ENCODE assay signal across 9 cellular contexts in genomic region chr5:125412561-125413535, GRCh38.
DNase-seq lines count a peak whose midpoint lies in the region; ATAC-seq, FAIRE-seq and TF ChIP-seq lines count a peak whose summit lies in the region.
"Had no signal": no experiment of that assay in that cellular context is flagged by ENCODE, and none has a peak within 500 bp of the region (broad histone marks: within the 10 kb centered on the region; RNA-seq: fewer than 3 reads in every experiment).

No MANE protein-coding gene starts in this region.

- in situ Hi-C loops in transverse colon (cut with MboI; ENCODE audit: low pct_ligation_motif_present in 1 of 4, low pct_unique_long_range_greater_than_20kb in 1 of 4, low sequenced_read_pairs in 3 of 4): no loop called here

- no peaks in the 10 kb centered on the region for H3K9me3 Mint-ChIP-seq in endothelial cell (ENCODE audit: unreplicated experiment)

- no peak overlapping the region for H3K9ac ChIP-seq in PC-3 (ENCODE audit: low read length)

- H3K27me3 Mint-ChIP-seq in endothelial cell (ENCODE audit: unreplicated experiment): no peaks in the 10 kb centered on the region

- no TSS peak for BruUV-seq in PC-3 (replicated peaks; lab: Mats Ljungman, UMichigan)

- no peaks in the 10 kb centered on the region for H3K36me3 ChIP-seq in PC-3 (ENCODE audit: low read depth, low read length)
- H3K36me3 ChIP-seq in transverse colon: no peaks in the 10 kb centered on the region

- no peaks in the 10 kb centered on the region for H3K9me3 ChIP-seq in PC-3 (ENCODE audit: low read length)
- H3K9me3 ChIP-seq in transverse colon: no peaks in the 10 kb centered on the region

- peaks cover 52% of the 10 kb centered on the region for H3K4me1 ChIP-seq in PC-3 (ENCODE audit: insufficient read depth, low read length)
- H3K4me1 ChIP-seq in transverse colon: peaks cover 32 to 60% (median 53%) of the 10 kb centered on the region in 4 donors

- H3F3A ChIP-seq in PC-3 (ENCODE audit: low read length, unreplicated experiment): no peaks in the 10 kb centered on the region

- H3K36me3 Mint-ChIP-seq in endothelial cell (ENCODE audit: low read depth, unreplicated experiment): no peaks in the 10 kb centered on the region

- POLR2A ChIA-PET in PC-3 (lab: Charles Lee; ENCODE audit: unreplicated experiment): no interaction called here

- no peak for TF ChIP-seq EP300 in transverse colon (IDR thresholded peaks at IDR 0.05; ENCODE audit: low read depth)

- ATAC-seq in GM19463 (IDR thresholded peaks at IDR 0.05; ENCODE audit: unreplicated experiment): peak; percentile 43
- ATAC-seq in PC-3: peak; percentile 51

- WGBS in transverse colon (ENCODE audit: low coverage in 1 of 2), 2 donors: 17 to 21% methylated on average over 14 of the region's 14 CpGs

- no peak overlapping the region for H3K4me3 Mint-ChIP-seq in endothelial cell (ENCODE audit: unreplicated experiment)

- CTCF ChIA-PET in PC-3 (lab: Charles Lee): interaction anchor here (0.6 kb wide), 1 partner anchor 725 kb away, joined by 3 read pairs; no protein-coding TSS in a partner anchor

- H3K4me3 ChIP-seq in PC-3 (ENCODE audit: low read length) (peak overlapping the region; percentile 30; the same call in 1 of the 2 replicates), transverse colon (peak overlapping the region in 1 of 4 donors; percentile 2)

- FAIRE-seq in HTR-8/SVneo (lab: Jason Lieb, UNC): peak; percentile 95

- DNase-seq in A172 (ENCODE audit: low spot score) (peak; percentile 75), HTR-8/SVneo (ENCODE audit: insufficient read length, low spot score) (peak; percentile 70), PC-3 (peak; percentile 56), endothelial cell (ENCODE audit: low spot score) (peak; percentile 72), medulla oblongata (ENCODE audit: extremely low spot score) (peak; percentile 94), transverse colon (peak; percentile 79), cortex of kidney (lab: John Stamatoyannopoulos, UW) (no peak)
- DNase-seq: DND-41 had no signal

- H3K9me2 ChIP-seq in PC-3 (replicated peaks; ENCODE audit: low read length): no peaks in the 10 kb centered on the region

- H3K27ac ChIP-seq in PC-3 (ENCODE audit: low read length): 0 out of 2 replicates have a peak overlapping the region, but pooled peaks have one; percentile 5
- H3K27ac ChIP-seq in transverse colon: peak overlapping the region; percentile 70 to 82 (median 74)

- no peaks in the 10 kb centered on the region for H4K20me1 ChIP-seq in PC-3 (ENCODE audit: low read length)

- H3K27ac Mint-ChIP-seq in endothelial cell (ENCODE audit: unreplicated experiment): peak overlapping the region; percentile 95

- no peak for TF ChIP-seq POLR2A in transverse colon (IDR thresholded peaks at IDR 0.05)

- H3K4me1 Mint-ChIP-seq in endothelial cell (ENCODE audit: unreplicated experiment): peaks cover 18% of the 10 kb centered on the region

- H2AFZ ChIP-seq in PC-3 (ENCODE audit: low read length): peak overlapping the region; percentile 46

- intact Hi-C loops in PC-3 (cut with micrococcal nuclease): loop anchor here (1.0 to 5.0 kb wide), 4 partner anchors 72 to 924 kb away; no protein-coding TSS in a partner anchor
- intact Hi-C loops in transverse colon (cut with DNase I; ENCODE audit: low total_unique reads): loop anchor here (10.0 kb wide), 1 partner anchor 668 kb away; the partner anchor contains the start of gene ZNF608

- H3K79me2 ChIP-seq in PC-3 (ENCODE audit: low read length): no peaks in the 10 kb centered on the region

- peak overlapping the region; percentile 82 for H3K4me2 ChIP-seq in PC-3 (ENCODE audit: low read length)

- TF ChIP-seq CTCF in PC-3 (conservative IDR thresholded peaks at IDR 0.05; ENCODE audit: low read depth, low read length) (peak; percentile 50), endothelial cell (IDR thresholded peaks at IDR 0.05; ENCODE audit: unreplicated experiment) (no peak), transverse colon (IDR thresholded peaks at IDR 0.05) (peak; percentile 34 to 54 (median 37))

- H3K27me3 ChIP-seq in PC-3 (ENCODE audit: low read length): no peaks in the 10 kb centered on the region
- H3K27me3 ChIP-seq in transverse colon: no peaks in the 10 kb centered on the region
